1 cellular context compared by ENCODE assay signal in the genomic region with DNA sequence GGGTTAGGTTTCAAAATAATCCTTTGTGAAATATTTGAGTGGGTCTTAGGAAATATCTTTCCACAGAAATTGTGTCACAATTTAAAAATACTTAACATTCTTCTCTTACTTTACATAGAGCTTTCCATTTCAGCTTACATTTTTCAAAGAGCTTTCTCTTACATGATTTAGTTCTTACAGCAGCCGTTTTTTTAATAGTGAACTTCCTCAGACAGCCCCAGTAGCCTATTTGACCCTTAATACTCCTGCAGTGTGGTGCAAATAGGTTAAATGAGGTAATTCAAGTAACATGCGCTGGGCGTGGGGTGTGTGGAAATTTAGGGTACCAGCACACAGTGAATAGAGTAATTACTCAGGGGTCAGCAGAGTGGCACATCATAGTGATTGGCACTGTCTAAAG.
TF ChIP-seq lines count a peak whose summit lies in the region.

No MANE protein-coding gene starts in this region.

TF ChIP-seq in HepG2, 621 proteins besides CTCF, POLR2A, EP300 and RAD21:
- TF ChIP-seq MAFG (CRISPR knock-in tag; IDR thresholded peaks at IDR 0.05) = no peak
- no peak for TF ChIP-seq ZNF790 (CRISPR knock-in tag; IDR thresholded peaks at IDR 0.05; ENCODE audit: borderline replicate concordance)
- TF ChIP-seq HIVEP1 (CRISPR knock-in tag; IDR thresholded peaks at IDR 0.05) = no peak
- no peak for TF ChIP-seq SRF (IDR thresholded peaks at IDR 0.05; ENCODE audit: low read depth, low read length)
- no peak for TF ChIP-seq ZBTB21 (CRISPR knock-in tag; IDR thresholded peaks at IDR 0.05)
- TF ChIP-seq SSRP1 (CRISPR knock-in tag; IDR thresholded peaks at IDR 0.05) = no peak
- no peak for TF ChIP-seq GLI4 (CRISPR knock-in tag; IDR thresholded peaks at IDR 0.05; ENCODE audit: borderline replicate concordance)
- TF ChIP-seq, protein P1, sequence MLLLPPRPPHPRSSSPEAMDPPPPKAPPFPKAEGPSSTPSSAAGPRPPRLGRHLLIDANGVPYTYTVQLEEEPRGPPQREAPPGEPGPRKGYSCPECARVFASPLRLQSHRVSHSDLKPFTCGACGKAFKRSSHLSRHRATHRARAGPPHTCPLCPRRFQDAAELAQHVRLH (CRISPR knock-in tag; IDR thresholded peaks at IDR 0.05; ENCODE audit: borderline replicate concordance, low read depth) = no peak
- no peak for TF ChIP-seq PHF21A (CRISPR knock-in tag; IDR thresholded peaks at IDR 0.05)
- no peak for TF ChIP-seq ZKSCAN5 (CRISPR knock-in tag; IDR thresholded peaks at IDR 0.05)
- no peak for TF ChIP-seq CREB1 (IDR thresholded peaks at IDR 0.05)
- TF ChIP-seq CREB1 (CRISPR knock-in tag; IDR thresholded peaks at IDR 0.05) = no peak
- no peak for TF ChIP-seq POGZ (CRISPR knock-in tag; IDR thresholded peaks at IDR 0.05)
- no peak for TF ChIP-seq AHR (CRISPR knock-in tag; IDR thresholded peaks at IDR 0.05)
- TF ChIP-seq, protein P2, sequence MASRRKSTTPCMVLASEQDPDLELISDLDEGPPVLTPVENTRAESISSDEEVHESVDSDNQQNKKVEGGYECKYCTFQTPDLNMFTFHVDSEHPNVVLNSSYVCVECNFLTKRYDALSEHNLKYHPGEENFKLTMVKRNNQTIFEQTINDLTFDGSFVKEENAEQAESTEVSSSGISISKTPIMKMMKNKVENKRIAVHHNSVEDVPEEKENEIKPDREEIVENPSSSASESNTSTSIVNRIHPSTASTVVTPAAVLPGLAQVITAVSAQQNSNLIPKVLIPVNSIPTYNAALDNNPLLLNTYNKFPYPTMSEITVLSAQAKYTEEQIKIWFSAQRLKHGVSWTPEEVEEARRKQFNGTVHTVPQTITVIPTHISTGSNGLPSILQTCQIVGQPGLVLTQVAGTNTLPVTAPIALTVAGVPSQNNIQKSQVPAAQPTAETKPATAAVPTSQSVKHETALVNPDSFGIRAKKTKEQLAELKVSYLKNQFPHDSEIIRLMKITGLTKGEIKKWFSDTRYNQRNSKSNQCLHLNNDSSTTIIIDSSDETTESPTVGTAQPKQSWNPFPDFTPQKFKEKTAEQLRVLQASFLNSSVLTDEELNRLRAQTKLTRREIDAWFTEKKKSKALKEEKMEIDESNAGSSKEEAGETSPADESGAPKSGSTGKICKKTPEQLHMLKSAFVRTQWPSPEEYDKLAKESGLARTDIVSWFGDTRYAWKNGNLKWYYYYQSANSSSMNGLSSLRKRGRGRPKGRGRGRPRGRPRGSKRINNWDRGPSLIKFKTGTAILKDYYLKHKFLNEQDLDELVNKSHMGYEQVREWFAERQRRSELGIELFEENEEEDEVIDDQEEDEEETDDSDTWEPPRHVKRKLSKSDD (CRISPR knock-in tag; IDR thresholded peaks at IDR 0.05; ENCODE audit: low read depth) = no peak
- TF ChIP-seq, protein P3, sequence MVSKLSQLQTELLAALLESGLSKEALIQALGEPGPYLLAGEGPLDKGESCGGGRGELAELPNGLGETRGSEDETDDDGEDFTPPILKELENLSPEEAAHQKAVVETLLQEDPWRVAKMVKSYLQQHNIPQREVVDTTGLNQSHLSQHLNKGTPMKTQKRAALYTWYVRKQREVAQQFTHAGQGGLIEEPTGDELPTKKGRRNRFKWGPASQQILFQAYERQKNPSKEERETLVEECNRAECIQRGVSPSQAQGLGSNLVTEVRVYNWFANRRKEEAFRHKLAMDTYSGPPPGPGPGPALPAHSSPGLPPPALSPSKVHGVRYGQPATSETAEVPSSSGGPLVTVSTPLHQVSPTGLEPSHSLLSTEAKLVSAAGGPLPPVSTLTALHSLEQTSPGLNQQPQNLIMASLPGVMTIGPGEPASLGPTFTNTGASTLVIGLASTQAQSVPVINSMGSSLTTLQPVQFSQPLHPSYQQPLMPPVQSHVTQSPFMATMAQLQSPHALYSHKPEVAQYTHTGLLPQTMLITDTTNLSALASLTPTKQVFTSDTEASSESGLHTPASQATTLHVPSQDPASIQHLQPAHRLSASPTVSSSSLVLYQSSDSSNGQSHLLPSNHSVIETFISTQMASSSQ (IDR thresholded peaks at IDR 0.05; ENCODE audit: low read depth) = no peak
- TF ChIP-seq, protein P3 (CRISPR knock-in tag; IDR thresholded peaks at IDR 0.05; ENCODE audit: borderline replicate concordance) = no peak
- TF ChIP-seq, protein P4, sequence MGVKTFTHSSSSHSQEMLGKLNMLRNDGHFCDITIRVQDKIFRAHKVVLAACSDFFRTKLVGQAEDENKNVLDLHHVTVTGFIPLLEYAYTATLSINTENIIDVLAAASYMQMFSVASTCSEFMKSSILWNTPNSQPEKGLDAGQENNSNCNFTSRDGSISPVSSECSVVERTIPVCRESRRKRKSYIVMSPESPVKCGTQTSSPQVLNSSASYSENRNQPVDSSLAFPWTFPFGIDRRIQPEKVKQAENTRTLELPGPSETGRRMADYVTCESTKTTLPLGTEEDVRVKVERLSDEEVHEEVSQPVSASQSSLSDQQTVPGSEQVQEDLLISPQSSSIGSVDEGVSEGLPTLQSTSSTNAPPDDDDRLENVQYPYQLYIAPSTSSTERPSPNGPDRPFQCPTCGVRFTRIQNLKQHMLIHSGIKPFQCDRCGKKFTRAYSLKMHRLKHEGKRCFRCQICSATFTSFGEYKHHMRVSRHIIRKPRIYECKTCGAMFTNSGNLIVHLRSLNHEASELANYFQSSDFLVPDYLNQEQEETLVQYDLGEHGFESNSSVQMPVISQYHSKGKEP (CRISPR knock-in tag; IDR thresholded peaks at IDR 0.05) = no peak
- no peak for TF ChIP-seq ZFP41 (CRISPR knock-in tag; IDR thresholded peaks at IDR 0.05; ENCODE audit: borderline replicate concordance)
- TF ChIP-seq ZMYM2 (CRISPR knock-in tag; IDR thresholded peaks at IDR 0.05) = no peak
- no peak for TF ChIP-seq NR2F2 (IDR thresholded peaks at IDR 0.05; ENCODE audit: borderline replicate concordance, low read depth)
- no peak for TF ChIP-seq ZNF629 (CRISPR knock-in tag; conservative IDR thresholded peaks at IDR 0.05)
